In the genomic region with DNA sequence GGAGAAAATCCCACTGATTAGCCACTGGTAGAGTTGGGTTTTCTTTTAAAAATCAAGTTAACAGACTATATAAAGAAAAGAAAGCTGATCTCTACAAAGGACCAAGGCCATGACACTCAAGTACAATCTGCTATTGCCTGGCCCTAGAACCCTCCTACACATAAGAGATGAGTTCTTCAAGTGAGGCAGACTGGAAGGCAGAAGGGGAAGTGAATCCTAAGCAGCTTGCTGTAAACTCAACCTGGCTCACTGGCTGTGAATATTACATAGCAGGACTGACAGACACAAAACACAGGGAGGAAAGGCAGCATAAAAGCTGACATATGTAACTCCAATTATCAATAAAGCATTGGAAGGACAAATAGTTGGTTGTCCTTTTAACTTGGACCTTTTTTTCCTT, we compare ENCODE assay signal across 9 cellular contexts.
DNase-seq lines count a peak whose midpoint lies in the region; ATAC-seq and TF ChIP-seq lines count a peak whose summit lies in the region.
"Had no signal": no experiment of that assay in that cellular context is flagged by ENCODE, and none has a peak within 500 bp of the region (broad histone marks: within the 10 kb centered on the region; RNA-seq: fewer than 3 reads in every experiment).

No MANE protein-coding gene starts in this region.

- H3K4me3 Mint-ChIP-seq in stimulated activated naive B cell treated with anti-CD40 and anti-IgM and Interleukin-4, amounts not matched to agents 10 μg/mL and 1 μg/mL and 100 μg/mL, for 72 hours = no peak overlapping the region

- ATAC-seq in left ventricle myocardium superior (no peak), HG02623 (IDR thresholded peaks at IDR 0.05; ENCODE audit: unreplicated experiment) (peak; percentile 94)
- peak; percentile 100 for ATAC-seq in stimulated activated naive B cell treated with anti-CD40 and anti-IgM and Interleukin-4, amounts not matched to agents 10 μg/mL and 1 μg/mL and 100 μg/mL, for 72 hours (replicated peaks)

- DNase-seq in cardiac muscle cell (ENCODE audit: low read depth in 1 of 2, low spot score in 1 of 2) = no peak
- DNase-seq in left ventricle myocardium superior = no peak
- peak; percentile 70 for DNase-seq in Kasumi-1 (lab: John Stamatoyannopoulos, UW)
- DNase-seq in stimulated activated naive B cell treated with anti-CD40 and anti-IgM and Interleukin-4, amounts not matched to agents 10 μg/mL and 1 μg/mL and 100 μg/mL, for 72 hours = peak; percentile 35
- no peak for DNase-seq in A673 (ENCODE audit: low spot score)
- no peak for DNase-seq in stimulated activated CD4-positive, alpha-beta T cell treated with anti-CD3 and anti-CD28 coated beads, Interleukin-2, amount 100 ng/mL, for 48 hours
- no peak for DNase-seq in AG08395 (ENCODE audit: low spot score)
- DNase-seq: hippocampal formation had no signal

- CTCF ChIA-PET in A673 (lab: Charles Lee) = interaction anchor here (0.6 kb wide), 1 partner anchor 9 kb away, joined by 8 read pairs; no protein-coding TSS in a partner anchor

- no peaks in the 10 kb centered on the region for H3K9me3 ChIP-seq in cardiac muscle cell (ENCODE audit: low read depth)
- H3K9me3 ChIP-seq in A673 (ENCODE audit: low read depth, low read length, poor library complexity, severe bottlenecking) = no peaks in the 10 kb centered on the region

- H3K4me3 ChIP-seq in cardiac muscle cell (no peak overlapping the region), A673 (ENCODE audit: low read depth, low read length, poor library complexity, severe bottlenecking) (no peak overlapping the region)

- no peak overlapping the region for H3K27ac Mint-ChIP-seq in stimulated activated naive B cell treated with anti-CD40 and anti-IgM and Interleukin-4, amounts not matched to agents 10 μg/mL and 1 μg/mL and 100 μg/mL, for 72 hours

- no peaks in the 10 kb centered on the region for H3K9me3 Mint-ChIP-seq in stimulated activated naive B cell treated with anti-CD40 and anti-IgM and Interleukin-4, amounts not matched to agents 10 μg/mL and 1 μg/mL and 100 μg/mL, for 72 hours

- H3K27me3 ChIP-seq in cardiac muscle cell = no peaks in the 10 kb centered on the region
- H3K27me3 ChIP-seq in A673 (replicated peaks; ENCODE audit: insufficient read depth, low read depth, low read length, poor library complexity) = no peaks in the 10 kb centered on the region

- BruUV-seq in A673 (replicated peaks; lab: Mats Ljungman, UMichigan) = no TSS peak

- TF ChIP-seq CTCF in cardiac muscle cell (IDR thresholded peaks at IDR 0.05; ENCODE audit: low read depth, low read length) (no peak), A673 (conservative IDR thresholded peaks at IDR 0.05; ENCODE audit: low read depth, low read length) (no peak)

- POLR2A ChIA-PET in A673 (lab: Charles Lee; ENCODE audit: low non-redundant PET) = no interaction called here

- intact Hi-C loops in left ventricle myocardium superior (cut with micrococcal nuclease) = no loop called here
- intact Hi-C loops in A673 (cut with micrococcal nuclease; ENCODE audit: unreplicated experiment) = no loop called here

- H3K36me3 ChIP-seq in cardiac muscle cell (peaks cover 21% of the 10 kb centered on the region), A673 (ENCODE audit: insufficient read depth, low read length, poor library complexity, severe bottlenecking) (peaks cover 29% of the 10 kb centered on the region)

- H3K4me1 ChIP-seq in cardiac muscle cell (ENCODE audit: low read depth) (no peaks in the 10 kb centered on the region), A673 (ENCODE audit: insufficient read depth, low read length, poor library complexity, severe bottlenecking) (peaks cover 17% of the 10 kb centered on the region)

- H3K4me1 Mint-ChIP-seq in stimulated activated naive B cell treated with anti-CD40 and anti-IgM and Interleukin-4, amounts not matched to agents 10 μg/mL and 1 μg/mL and 100 μg/mL, for 72 hours = peaks cover 18 to 33% of the 10 kb centered on the region in 2 donors

- H3K36me3 Mint-ChIP-seq in stimulated activated naive B cell treated with anti-CD40 and anti-IgM and Interleukin-4, amounts not matched to agents 10 μg/mL and 1 μg/mL and 100 μg/mL, for 72 hours = peaks cover 23 to 30% of the 10 kb centered on the region in 2 donors

- H3K27me3 Mint-ChIP-seq in stimulated activated naive B cell treated with anti-CD40 and anti-IgM and Interleukin-4, amounts not matched to agents 10 μg/mL and 1 μg/mL and 100 μg/mL, for 72 hours = no peaks in the 10 kb centered on the region

- peak overlapping the region; percentile 63 for H3K27ac ChIP-seq in cardiac muscle cell
- H3K27ac ChIP-seq in A673 (ENCODE audit: low read depth, low read length, poor library complexity, severe bottlenecking) = no peak overlapping the region

Comparison
In these comparisons a context has a peak if more than half of its experiments do, and no peak if none do; other contexts are left out.
1. DNase-seq: peak in Kasumi-1 (2 of 2) and stimulated activated naive B cell treated with anti-CD40 and anti-IgM and Interleukin-4, amounts not matched to agents 10 μg/mL and 1 μg/mL and 100 μg/mL, for 72 hours (single experiment); none in cardiac muscle cell (0 of 2), left ventricle myocardium superior (single experiment), A673 (single experiment), stimulated activated CD4-positive, alpha-beta T cell treated with anti-CD3 and anti-CD28 coated beads, Interleukin-2, amount 100 ng/mL, for 48 hours (0 of 2) and AG08395 (single experiment).